ENCODE assay signal across 8 cellular contexts in genomic region chrX:120378570-120378969, GRCh38. TPM values are rescaled to one million over a fixed set of nuclear protein-coding genes. Genes with fewer than 3 reads are reported as not detected.
"Had no signal": no experiment of that assay in that cellular context is flagged by ENCODE, and none has a peak within 500 bp of the region (broad histone marks: within the 10 kb centered on the region; RNA-seq: fewer than 3 reads in every experiment).

No MANE protein-coding gene starts in this region.

- H3K4me3 ChIP-seq: K562 had no signal

- ATAC-seq: HepG2, K562 had no signal

- DNase-seq: IMR-90, KBM-7 had no signal

- H3K27ac ChIP-seq: HL-60 had no signal

RNA-seq across cellular contexts. Expression of gene ATP1B4, which starts 16.7 kb away (rescaled TPM):
- total RNA-seq: HepG2, HT-29, HT1080, IMR-90 had no signal
- polyA plus RNA-seq: HepG2, IgD-negative memory B cell, IMR-90, K562 had no signal
